Comparison of ENCODE assay signal across 1 cellular context in genomic region chr13:98999635-98999952, GRCh38.
TF ChIP-seq lines count a peak whose summit lies in the region.

No MANE protein-coding gene starts in this region.

TF ChIP-seq in endothelial cell of umbilical vein, 7 proteins besides CTCF, POLR2A, EP300 and RAD21 (continued from another document):
- no peak for TF ChIP-seq MAX (IDR thresholded peaks at IDR 0.05; ENCODE audit: insufficient read depth, insufficient read length)
